ENCODE assay signal across 19 cellular contexts in the genomic region with DNA sequence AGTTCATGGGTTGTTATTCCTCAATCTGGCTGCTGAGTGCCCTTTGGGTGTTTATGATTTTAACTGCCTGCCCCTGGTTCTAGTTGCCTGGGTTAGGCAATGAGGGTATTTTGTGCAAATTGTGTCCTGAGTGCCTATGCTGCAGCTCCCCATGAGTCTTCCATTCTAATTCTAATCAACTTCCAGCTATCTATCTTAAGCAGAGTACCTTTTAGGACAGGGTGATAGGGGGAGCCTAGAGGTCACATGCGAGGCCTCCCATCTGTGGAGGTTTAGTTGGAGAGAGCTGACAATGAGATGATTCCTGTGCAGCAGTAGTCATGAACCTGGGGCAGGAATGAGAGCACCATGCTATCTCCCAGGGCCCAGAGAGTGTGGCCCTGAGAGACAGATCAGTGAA.
"Had no signal": no experiment of that assay in that cellular context is flagged by ENCODE, and none has a peak within 500 bp of the region (broad histone marks: within the 10 kb centered on the region; RNA-seq: fewer than 3 reads in every experiment).

No MANE protein-coding gene starts in this region.

- H3K27me3 Mint-ChIP-seq: natural killer cell treated with Interleukin-12 subunit alpha and Interleukin-12 subunit beta and Interleukin-15 and Interleukin-18, amount 100 ng/mL, for 72 hours had no signal

- H3K27ac Mint-ChIP-seq: natural killer cell treated with Interleukin-12 subunit alpha and Interleukin-12 subunit beta and Interleukin-15 and Interleukin-18, amount 100 ng/mL, for 72 hours had no signal

- H3K27me3 ChIP-seq: dorsolateral prefrontal cortex, sigmoid colon, stomach, thyroid gland had no signal

- ATAC-seq: left ventricle myocardium superior; lower lobe of right lung; natural killer cell treated with Interleukin-12 subunit alpha and Interleukin-12 subunit beta and Interleukin-15 and Interleukin-18, amount 100 ng/mL, for 72 hours; psoas muscle; right cardiac atrium had no signal

- DNase-seq: dorsolateral prefrontal cortex; effector CD4-positive, alpha-beta T cell; hypothalamus; left ventricle myocardium superior; lower lobe of right lung; posterior cingulate gyrus; psoas muscle; right cardiac atrium; sigmoid colon; stimulated activated CD4-positive, alpha-beta T cell treated with anti-CD3 and anti-CD28 coated beads, Interleukin-4, amount 100 ng/mL, for 4 hours; stimulated activated naive CD4-positive, alpha-beta T cell treated with Interleukin-2 at 50 U/mL for 16 hours; stomach; thyroid gland; trophoblast cell had no signal

- H3K4me3 ChIP-seq: dorsolateral prefrontal cortex, lower lobe of right lung, psoas muscle, sigmoid colon, stomach, thyroid gland had no signal

- H3K27ac ChIP-seq: dorsolateral prefrontal cortex, lower lobe of right lung, psoas muscle, sigmoid colon, stomach, thyroid gland had no signal

- H3K36me3 ChIP-seq: lower lobe of right lung, sigmoid colon, stomach, thyroid gland had no signal

- H3K4me1 ChIP-seq: lower lobe of right lung, psoas muscle, thyroid gland had no signal

- FAIRE-seq: colon, frontal cortex, keratinocyte had no signal

- H3K4me3 Mint-ChIP-seq: natural killer cell treated with Interleukin-12 subunit alpha and Interleukin-12 subunit beta and Interleukin-15 and Interleukin-18, amount 100 ng/mL, for 72 hours; neural crest cell had no signal

- H3K9me3 ChIP-seq: lower lobe of right lung, psoas muscle, sigmoid colon, stomach, thyroid gland had no signal
